ENCODE assay signal across 1 cellular context in the genomic region with DNA sequence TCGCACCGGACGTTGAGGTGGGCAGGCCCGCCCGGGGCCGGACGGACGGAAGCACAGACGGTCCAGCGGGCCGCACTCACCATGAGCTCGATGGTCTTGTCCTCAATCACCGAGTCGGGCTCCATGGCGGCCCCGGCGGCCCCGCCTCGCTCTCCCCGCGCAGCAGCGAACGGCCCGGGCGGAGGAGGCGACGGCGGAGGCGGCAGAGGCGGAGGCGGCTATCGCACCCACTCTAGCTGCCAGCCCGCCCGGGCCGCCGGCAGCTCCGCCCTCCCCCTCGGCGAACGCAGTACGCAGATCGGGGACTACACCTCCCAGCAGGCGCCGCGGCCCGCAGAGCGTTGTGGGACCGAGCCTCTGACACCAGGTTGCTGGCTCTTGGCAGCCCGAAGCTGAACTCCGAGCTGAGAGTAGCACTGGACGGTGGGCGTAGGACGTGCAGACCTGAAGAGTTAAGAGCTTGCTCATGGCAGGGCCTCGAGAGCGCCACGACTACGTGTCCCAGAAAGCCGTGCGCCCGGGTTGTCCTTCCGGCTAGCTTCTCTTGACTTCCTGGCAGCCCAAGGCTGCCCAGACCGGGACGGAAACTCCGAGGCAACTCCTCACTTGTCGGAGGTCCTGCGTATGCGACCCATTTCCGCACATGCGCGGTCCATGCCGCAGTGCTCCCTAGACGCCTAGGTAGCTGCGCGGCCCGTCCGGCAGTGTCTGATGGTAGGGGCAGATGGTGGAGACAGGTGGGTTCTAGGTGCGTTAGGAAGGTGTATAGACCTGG.
TF ChIP-seq lines count a peak whose summit lies in the region.

TSS of gene FBXW11 (minus strand) at position 261 of the 775 bp plus-strand sequence. CDS start at position 125, 136 bp downstream.

TF ChIP-seq in HEK293, 187 proteins besides CTCF, POLR2A, EP300 and RAD21 (continued from another document and continues in another):
- TF ChIP-seq ZNF426 (tag by site-specific recombination; IDR thresholded peaks at IDR 0.05) (no peak), ZNF548 (tag by site-specific recombination; IDR thresholded peaks at IDR 0.05) (no peak), ZNF239 (tag by site-specific recombination; IDR thresholded peaks at IDR 0.05) (no peak), BCL11A (tag by site-specific recombination; IDR thresholded peaks at IDR 0.05; ENCODE audit: low read depth) (no peak), ZNF211 (tag by site-specific recombination; IDR thresholded peaks at IDR 0.05; ENCODE audit: low read depth) (no peak), EGR2 (tag by site-specific recombination; IDR thresholded peaks at IDR 0.05; ENCODE audit: low read depth) (peak; percentile 92), SCRT2 (tag by site-specific recombination; IDR thresholded peaks at IDR 0.05) (peak; percentile 86), SP3 (tag by site-specific recombination; IDR thresholded peaks at IDR 0.05) (peak; percentile 90), ZNF214 (tag by site-specific recombination; IDR thresholded peaks at IDR 0.05; ENCODE audit: borderline replicate concordance) (no peak), SCRT1 (tag by site-specific recombination; IDR thresholded peaks at IDR 0.05; ENCODE audit: borderline replicate concordance) (peak; percentile 28), ZNF335 (tag by site-specific recombination; conservative IDR thresholded peaks at IDR 0.05) (peak; percentile 96), ZNF658 (tag by site-specific recombination; IDR thresholded peaks at IDR 0.05) (no peak), ZNF645 (tag by site-specific recombination; IDR thresholded peaks at IDR 0.05) (no peak), BCL11B (tag by site-specific recombination; IDR thresholded peaks at IDR 0.05; ENCODE audit: low read depth) (no peak), ZXDB (tag by site-specific recombination; IDR thresholded peaks at IDR 0.05) (peak; percentile 86), WT1 (tag by site-specific recombination; IDR thresholded peaks at IDR 0.05) (no peak), ZNF670 (tag by site-specific recombination; IDR thresholded peaks at IDR 0.05; ENCODE audit: low read depth) (no peak), ZNF561 (tag by site-specific recombination; IDR thresholded peaks at IDR 0.05; ENCODE audit: borderline replicate concordance) (peak; percentile 72; the same call in 1 of the 2 replicates), KLF9 (tag by site-specific recombination; IDR thresholded peaks at IDR 0.05; ENCODE audit: low read depth) (peak; percentile 43; the same call in 1 of the 2 replicates), ZNF184 (tag by site-specific recombination; IDR thresholded peaks at IDR 0.05) (no peak), KLF17 (tag by site-specific recombination; IDR thresholded peaks at IDR 0.05) (peak; percentile 24; the same call in 1 of the 2 replicates), ZNF529 (tag by site-specific recombination; IDR thresholded peaks at IDR 0.05; ENCODE audit: insufficient replicate concordance) (no peak), ZNF514 (tag by site-specific recombination; IDR thresholded peaks at IDR 0.05) (no peak), ZNF155 (tag by site-specific recombination; IDR thresholded peaks at IDR 0.05) (no peak), ZNF350 (tag by site-specific recombination; IDR thresholded peaks at IDR 0.05) (no peak), ZNF626 (tag by site-specific recombination; IDR thresholded peaks at IDR 0.05) (no peak), ZNF16 (tag by site-specific recombination; IDR thresholded peaks at IDR 0.05; ENCODE audit: low read depth) (no peak), ZNF423 (tag by site-specific recombination; IDR thresholded peaks at IDR 0.05) (no peak; the same call in 1 of the 2 replicates), ZNF768 (tag by site-specific recombination; IDR thresholded peaks at IDR 0.05) (no peak), ZNF830 (tag by site-specific recombination; IDR thresholded peaks at IDR 0.05; ENCODE audit: low read depth) (no peak), ZNF175 (tag by site-specific recombination; IDR thresholded peaks at IDR 0.05) (no peak), KLF8 (tag by site-specific recombination; IDR thresholded peaks at IDR 0.05) (peak; percentile 73; the same call in 1 of the 2 replicates), ZNF571 (tag by site-specific recombination; IDR thresholded peaks at IDR 0.05) (no peak), ZNF585B (tag by site-specific recombination; IDR thresholded peaks at IDR 0.05) (no peak), HOXC10 (CRISPR knock-in tag; IDR thresholded peaks at IDR 0.05) (no peak), ZNF280C (tag by site-specific recombination; IDR thresholded peaks at IDR 0.05) (no peak), ZFP69B (tag by site-specific recombination; IDR thresholded peaks at IDR 0.05) (peak; percentile 66; the same call in 1 of the 2 replicates), ZNF48 (tag by site-specific recombination; IDR thresholded peaks at IDR 0.05) (no peak), GLI4 (tag by site-specific recombination; IDR thresholded peaks at IDR 0.05) (no peak), ZNF747 (tag by site-specific recombination; IDR thresholded peaks at IDR 0.05) (no peak), HOXD13 (CRISPR knock-in tag; IDR thresholded peaks at IDR 0.05; ENCODE audit: borderline replicate concordance) (no peak), ZNF324 (tag by site-specific recombination; IDR thresholded peaks at IDR 0.05) (no peak), ZNF24 (tag by site-specific recombination; IDR thresholded peaks at IDR 0.05) (no peak), ZNF76 (tag by site-specific recombination; IDR thresholded peaks at IDR 0.05; ENCODE audit: borderline replicate concordance, low read depth) (peak; percentile 100), ZNF112 (tag by site-specific recombination; IDR thresholded peaks at IDR 0.05) (no peak)
- TF ChIP-seq, protein P1, sequence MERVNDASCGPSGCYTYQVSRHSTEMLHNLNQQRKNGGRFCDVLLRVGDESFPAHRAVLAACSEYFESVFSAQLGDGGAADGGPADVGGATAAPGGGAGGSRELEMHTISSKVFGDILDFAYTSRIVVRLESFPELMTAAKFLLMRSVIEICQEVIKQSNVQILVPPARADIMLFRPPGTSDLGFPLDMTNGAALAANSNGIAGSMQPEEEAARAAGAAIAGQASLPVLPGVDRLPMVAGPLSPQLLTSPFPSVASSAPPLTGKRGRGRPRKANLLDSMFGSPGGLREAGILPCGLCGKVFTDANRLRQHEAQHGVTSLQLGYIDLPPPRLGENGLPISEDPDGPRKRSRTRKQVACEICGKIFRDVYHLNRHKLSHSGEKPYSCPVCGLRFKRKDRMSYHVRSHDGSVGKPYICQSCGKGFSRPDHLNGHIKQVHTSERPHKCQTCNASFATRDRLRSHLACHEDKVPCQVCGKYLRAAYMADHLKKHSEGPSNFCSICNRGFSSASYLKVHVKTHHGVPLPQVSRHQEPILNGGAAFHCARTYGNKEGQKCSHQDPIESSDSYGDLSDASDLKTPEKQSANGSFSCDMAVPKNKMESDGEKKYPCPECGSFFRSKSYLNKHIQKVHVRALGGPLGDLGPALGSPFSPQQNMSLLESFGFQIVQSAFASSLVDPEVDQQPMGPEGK (tag by site-specific recombination; IDR thresholded peaks at IDR 0.05): no peak
- TF ChIP-seq, protein P2, sequence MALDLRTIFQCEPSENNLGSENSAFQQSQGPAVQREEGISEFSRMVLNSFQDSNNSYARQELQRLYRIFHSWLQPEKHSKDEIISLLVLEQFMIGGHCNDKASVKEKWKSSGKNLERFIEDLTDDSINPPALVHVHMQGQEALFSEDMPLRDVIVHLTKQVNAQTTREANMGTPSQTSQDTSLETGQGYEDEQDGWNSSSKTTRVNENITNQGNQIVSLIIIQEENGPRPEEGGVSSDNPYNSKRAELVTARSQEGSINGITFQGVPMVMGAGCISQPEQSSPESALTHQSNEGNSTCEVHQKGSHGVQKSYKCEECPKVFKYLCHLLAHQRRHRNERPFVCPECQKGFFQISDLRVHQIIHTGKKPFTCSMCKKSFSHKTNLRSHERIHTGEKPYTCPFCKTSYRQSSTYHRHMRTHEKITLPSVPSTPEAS (tag by site-specific recombination; IDR thresholded peaks at IDR 0.05): no peak
- TF ChIP-seq, protein P3, sequence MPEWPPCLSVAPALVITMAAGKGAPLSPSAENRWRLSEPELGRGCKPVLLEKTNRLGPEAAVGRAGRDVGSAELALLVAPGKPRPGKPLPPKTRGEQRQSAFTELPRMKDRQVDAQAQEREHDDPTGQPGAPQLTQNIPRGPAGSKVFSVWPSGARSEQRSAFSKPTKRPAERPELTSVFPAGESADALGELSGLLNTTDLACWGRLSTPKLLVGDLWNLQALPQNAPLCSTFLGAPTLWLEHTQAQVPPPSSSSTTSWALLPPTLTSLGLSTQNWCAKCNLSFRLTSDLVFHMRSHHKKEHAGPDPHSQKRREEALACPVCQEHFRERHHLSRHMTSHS (tag by site-specific recombination; IDR thresholded peaks at IDR 0.05): no peak
- TF ChIP-seq, protein P4, sequence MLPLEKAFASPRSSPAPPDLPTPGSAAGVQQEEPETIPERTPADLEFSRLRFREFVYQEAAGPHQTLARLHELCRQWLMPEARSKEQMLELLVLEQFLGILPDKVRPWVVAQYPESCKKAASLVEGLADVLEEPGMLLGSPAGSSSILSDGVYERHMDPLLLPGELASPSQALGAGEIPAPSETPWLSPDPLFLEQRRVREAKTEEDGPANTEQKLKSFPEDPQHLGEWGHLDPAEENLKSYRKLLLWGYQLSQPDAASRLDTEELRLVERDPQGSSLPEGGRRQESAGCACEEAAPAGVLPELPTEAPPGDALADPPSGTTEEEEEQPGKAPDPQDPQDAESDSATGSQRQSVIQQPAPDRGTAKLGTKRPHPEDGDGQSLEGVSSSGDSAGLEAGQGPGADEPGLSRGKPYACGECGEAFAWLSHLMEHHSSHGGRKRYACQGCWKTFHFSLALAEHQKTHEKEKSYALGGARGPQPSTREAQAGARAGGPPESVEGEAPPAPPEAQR (tag by site-specific recombination; IDR thresholded peaks at IDR 0.05): no peak
- TF ChIP-seq, protein P5, sequence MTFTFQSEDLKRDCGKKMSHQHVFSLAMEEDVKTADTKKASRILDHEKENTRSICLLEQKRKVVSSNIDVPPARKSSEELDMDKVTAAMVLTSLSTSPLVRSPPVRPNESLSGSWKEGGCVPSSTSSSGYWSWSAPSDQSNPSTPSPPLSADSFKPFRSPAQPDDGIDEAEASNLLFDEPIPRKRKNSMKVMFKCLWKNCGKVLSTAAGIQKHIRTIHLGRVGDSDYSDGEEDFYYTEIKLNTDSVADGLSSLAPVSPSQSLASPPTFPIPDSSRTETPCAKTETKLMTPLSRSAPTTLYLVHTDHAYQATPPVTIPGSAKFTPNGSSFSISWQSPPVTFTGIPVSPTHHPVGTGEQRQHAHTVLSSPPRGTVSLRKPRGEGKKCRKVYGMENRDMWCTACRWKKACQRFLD (tag by site-specific recombination; IDR thresholded peaks at IDR 0.05): no peak
- TF ChIP-seq, protein P6, sequence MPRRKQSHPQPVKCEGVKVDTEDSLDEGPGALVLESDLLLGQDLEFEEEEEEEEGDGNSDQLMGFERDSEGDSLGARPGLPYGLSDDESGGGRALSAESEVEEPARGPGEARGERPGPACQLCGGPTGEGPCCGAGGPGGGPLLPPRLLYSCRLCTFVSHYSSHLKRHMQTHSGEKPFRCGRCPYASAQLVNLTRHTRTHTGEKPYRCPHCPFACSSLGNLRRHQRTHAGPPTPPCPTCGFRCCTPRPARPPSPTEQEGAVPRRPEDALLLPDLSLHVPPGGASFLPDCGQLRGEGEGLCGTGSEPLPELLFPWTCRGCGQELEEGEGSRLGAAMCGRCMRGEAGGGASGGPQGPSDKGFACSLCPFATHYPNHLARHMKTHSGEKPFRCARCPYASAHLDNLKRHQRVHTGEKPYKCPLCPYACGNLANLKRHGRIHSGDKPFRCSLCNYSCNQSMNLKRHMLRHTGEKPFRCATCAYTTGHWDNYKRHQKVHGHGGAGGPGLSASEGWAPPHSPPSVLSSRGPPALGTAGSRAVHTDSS (tag by site-specific recombination; IDR thresholded peaks at IDR 0.05): no peak
